In genomic region chr5:6950250-6950649, GRCh38 we compare ENCODE assay signal across 21 cellular contexts.
DNase-seq lines count a peak whose midpoint lies in the region; ATAC-seq, FAIRE-seq and TF ChIP-seq lines count a peak whose summit lies in the region.
"Had no signal": no experiment of that assay in that cellular context is flagged by ENCODE, and none has a peak within 500 bp of the region (broad histone marks: within the 10 kb centered on the region; RNA-seq: fewer than 3 reads in every experiment).

No MANE protein-coding gene starts in this region.

- H3K4me1 ChIP-seq in RWPE2 (ENCODE audit: insufficient read depth, poor library complexity, severe bottlenecking), result no peaks in the 10 kb centered on the region
- H3K4me1 ChIP-seq in sigmoid colon, result peaks cover 0 to 18% (median 10%) of the 10 kb centered on the region in 4 donors
- H3K4me1 ChIP-seq in esophagus squamous epithelium, result no peaks in the 10 kb centered on the region
- H3K4me1 ChIP-seq: SJCRH30 had no signal

- peak; percentile 58 for ATAC-seq in activated CD8-positive, alpha-beta T cell treated with anti-CD3 and anti-CD28 coated beads for 36 hours
- no peak for ATAC-seq in activated CD8-positive, alpha-beta T cell treated with anti-CD3 and anti-CD28 coated beads, Interleukin-2, amount 10 ng/mL, durations not matched to agents 7 days and 5 days
- peak; percentile 61; the same call in 1 of the 3 replicates for ATAC-seq in RWPE2 (ENCODE audit: low read depth)
- ATAC-seq: HepG2 had no signal

- H3K27ac ChIP-seq in RWPE2 (ENCODE audit: poor library complexity, severe bottlenecking) (no peak overlapping the region), sigmoid colon (peak overlapping the region in 3 of 4 donors; percentile 36 to 55 (median 54)), esophagus squamous epithelium (no peak overlapping the region)
- H3K27ac ChIP-seq: C4-2B, SJCRH30 had no signal

- TF ChIP-seq POLR2A in H54 (IDR thresholded peaks at IDR 0.05; ENCODE audit: low read depth, low read length), result no peak
- no peak for TF ChIP-seq POLR2A in sigmoid colon (IDR thresholded peaks at IDR 0.05)
- TF ChIP-seq POLR2A in esophagus squamous epithelium (IDR thresholded peaks at IDR 0.05), result no peak

- WGBS in sigmoid colon, 2 donors, result 66 to 73% methylated on average over 2 of the region's 2 CpGs
- WGBS in esophagus squamous epithelium, 2 donors, result 38 to 51% methylated on average over 2 of the region's 2 CpGs

- POLR2A ChIA-PET in activated CD8-positive, alpha-beta T cell treated with anti-CD3 and anti-CD28 coated beads for 36 hours (lab: Charles Lee), result no interaction called here
- POLR2A ChIA-PET in activated CD8-positive, alpha-beta T cell treated with anti-CD3 and anti-CD28 coated beads, Interleukin-2, amount 10 ng/mL, durations not matched to agents 7 days and 5 days (lab: Charles Lee), result no interaction called here

- H3K36me3 Mint-ChIP-seq in activated CD8-positive, alpha-beta T cell treated with anti-CD3 and anti-CD28 coated beads for 36 hours (ENCODE audit: low read depth), result no peaks in the 10 kb centered on the region
- H3K36me3 Mint-ChIP-seq in activated CD8-positive, alpha-beta T cell treated with anti-CD3 and anti-CD28 coated beads, Interleukin-2, amount 10 ng/mL, durations not matched to agents 7 days and 5 days (ENCODE audit: low read depth), result no peaks in the 10 kb centered on the region

- no peak overlapping the region for H3K27ac Mint-ChIP-seq in activated CD8-positive, alpha-beta T cell treated with anti-CD3 and anti-CD28 coated beads for 36 hours
- H3K27ac Mint-ChIP-seq in activated CD8-positive, alpha-beta T cell treated with anti-CD3 and anti-CD28 coated beads, Interleukin-2, amount 10 ng/mL, durations not matched to agents 7 days and 5 days, result no peak overlapping the region

- H3K9me3 Mint-ChIP-seq in activated CD8-positive, alpha-beta T cell treated with anti-CD3 and anti-CD28 coated beads for 36 hours, result no peaks in the 10 kb centered on the region
- H3K9me3 Mint-ChIP-seq in activated CD8-positive, alpha-beta T cell treated with anti-CD3 and anti-CD28 coated beads, Interleukin-2, amount 10 ng/mL, durations not matched to agents 7 days and 5 days (ENCODE audit: insufficient read depth), result no peaks in the 10 kb centered on the region

- CTCF ChIA-PET in activated CD8-positive, alpha-beta T cell treated with anti-CD3 and anti-CD28 coated beads for 36 hours (lab: Charles Lee), result no interaction called here
- CTCF ChIA-PET in activated CD8-positive, alpha-beta T cell treated with anti-CD3 and anti-CD28 coated beads, Interleukin-2, amount 10 ng/mL, durations not matched to agents 7 days and 5 days (lab: Charles Lee), result no interaction called here

- TF ChIP-seq EP300 in sigmoid colon (IDR thresholded peaks at IDR 0.05), result no peak

- H3K4me1 Mint-ChIP-seq in activated CD8-positive, alpha-beta T cell treated with anti-CD3 and anti-CD28 coated beads for 36 hours (ENCODE audit: low read depth), result no peaks in the 10 kb centered on the region
- no peaks in the 10 kb centered on the region for H3K4me1 Mint-ChIP-seq in activated CD8-positive, alpha-beta T cell treated with anti-CD3 and anti-CD28 coated beads, Interleukin-2, amount 10 ng/mL, durations not matched to agents 7 days and 5 days (ENCODE audit: low read depth)

- TF ChIP-seq CTCF in activated CD8-positive, alpha-beta T cell treated with anti-CD3 and anti-CD28 coated beads for 36 hours (IDR thresholded peaks at IDR 0.05), result no peak
- no peak for TF ChIP-seq CTCF in RWPE2 (IDR thresholded peaks at IDR 0.05; ENCODE audit: poor library complexity, severe bottlenecking)
- no peak for TF ChIP-seq CTCF in sigmoid colon (IDR thresholded peaks at IDR 0.05)
- no peak for TF ChIP-seq CTCF in esophagus squamous epithelium (IDR thresholded peaks at IDR 0.05)

- H3K4me3 ChIP-seq in RWPE2 (ENCODE audit: severe bottlenecking) (no peak overlapping the region), sigmoid colon (no peak overlapping the region), esophagus squamous epithelium (no peak overlapping the region)
- H3K4me3 ChIP-seq: SJCRH30 had no signal

- peak; percentile 6 for DNase-seq in activated CD8-positive, alpha-beta T cell treated with anti-CD3 and anti-CD28 coated beads for 36 hours
- DNase-seq in activated CD8-positive, alpha-beta T cell treated with anti-CD3 and anti-CD28 coated beads, Interleukin-2, amount 10 ng/mL, durations not matched to agents 7 days and 5 days, result no peak
- DNase-seq in H54 (ENCODE audit: insufficient read length, low spot score), result peak; percentile 10
- DNase-seq in RWPE2 (ENCODE audit: low spot score), result no peak
- DNase-seq in sigmoid colon, result no peak
- DNase-seq in middle frontal gyrus (ENCODE audit: extremely low spot score, low spot score), result no peak
- no peak for DNase-seq in DMS 273 (lab: John Stamatoyannopoulos, UW; ENCODE audit: unreplicated experiment)
- no peak for DNase-seq in esophagus squamous epithelium (lab: John Stamatoyannopoulos, UW)
- DNase-seq: DMS153, GOT3, MV-4-11, NCI-H1436, NCI-H2029 treated with DMSO at 0.1 percent for 48 hours, NCI-H510A treated with DMSO at 0.1 percent for 48 hours, SJCRH30 had no signal

- H3K36me3 ChIP-seq in RWPE2 (ENCODE audit: low read depth) (no peaks in the 10 kb centered on the region), sigmoid colon (no peaks in the 10 kb centered on the region), esophagus squamous epithelium (no peaks in the 10 kb centered on the region)
- H3K36me3 ChIP-seq: SJCRH30 had no signal

- intact Hi-C loops in activated CD8-positive, alpha-beta T cell treated with anti-CD3 and anti-CD28 coated beads for 36 hours (cut with micrococcal nuclease), result no loop called here
- intact Hi-C loops in sigmoid colon (cut with DNase I) (no loop called here), esophagus squamous epithelium (cut with DNase I) (no loop called here)

- FAIRE-seq in H54 (lab: Jason Lieb, UNC), result no peak
- FAIRE-seq: A204.1, GM12891, GM19239, HepG2, RCC 7860 had no signal

- peaks cover 12% of the 10 kb centered on the region for H3K27me3 Mint-ChIP-seq in activated CD8-positive, alpha-beta T cell treated with anti-CD3 and anti-CD28 coated beads for 36 hours
- peaks cover 6% of the 10 kb centered on the region for H3K27me3 Mint-ChIP-seq in activated CD8-positive, alpha-beta T cell treated with anti-CD3 and anti-CD28 coated beads, Interleukin-2, amount 10 ng/mL, durations not matched to agents 7 days and 5 days (ENCODE audit: low read depth)

- H3K27me3 ChIP-seq in RWPE2 (ENCODE audit: insufficient read depth, poor library complexity, severe bottlenecking) (peaks cover 4% of the 10 kb centered on the region), sigmoid colon (no peaks in the 10 kb centered on the region), esophagus squamous epithelium (peaks cover 0 to 6% (median 0%) of the 10 kb centered on the region in 4 donors)
- H3K27me3 ChIP-seq: SJCRH30 had no signal

- H3K9me3 ChIP-seq in RWPE2 (ENCODE audit: severe bottlenecking) (no peaks in the 10 kb centered on the region), sigmoid colon (no peaks in the 10 kb centered on the region), esophagus squamous epithelium (no peaks in the 10 kb centered on the region)
- H3K9me3 ChIP-seq: SJCRH30 had no signal

- H3K4me3 Mint-ChIP-seq in activated CD8-positive, alpha-beta T cell treated with anti-CD3 and anti-CD28 coated beads for 36 hours, result no peak overlapping the region
- no peak overlapping the region for H3K4me3 Mint-ChIP-seq in activated CD8-positive, alpha-beta T cell treated with anti-CD3 and anti-CD28 coated beads, Interleukin-2, amount 10 ng/mL, durations not matched to agents 7 days and 5 days

Comparison
In these comparisons a context has a peak if more than half of its experiments do, and no peak if none do; other contexts are left out.
1. DNase-seq: peak in activated CD8-positive, alpha-beta T cell treated with anti-CD3 and anti-CD28 coated beads for 36 hours (single experiment) and H54 (single experiment); none in activated CD8-positive, alpha-beta T cell treated with anti-CD3 and anti-CD28 coated beads, Interleukin-2, amount 10 ng/mL, durations not matched to agents 7 days and 5 days (single experiment), RWPE2 (single experiment), sigmoid colon (single experiment), middle frontal gyrus (single experiment), DMS 273 (single experiment) and esophagus squamous epithelium (single experiment).
2. H3K27ac ChIP-seq: peak in sigmoid colon (3 of 4); none in RWPE2 (single experiment) and esophagus squamous epithelium (0 of 4).